Comparison of ENCODE assay signal across 8 cellular contexts in the genomic region with DNA sequence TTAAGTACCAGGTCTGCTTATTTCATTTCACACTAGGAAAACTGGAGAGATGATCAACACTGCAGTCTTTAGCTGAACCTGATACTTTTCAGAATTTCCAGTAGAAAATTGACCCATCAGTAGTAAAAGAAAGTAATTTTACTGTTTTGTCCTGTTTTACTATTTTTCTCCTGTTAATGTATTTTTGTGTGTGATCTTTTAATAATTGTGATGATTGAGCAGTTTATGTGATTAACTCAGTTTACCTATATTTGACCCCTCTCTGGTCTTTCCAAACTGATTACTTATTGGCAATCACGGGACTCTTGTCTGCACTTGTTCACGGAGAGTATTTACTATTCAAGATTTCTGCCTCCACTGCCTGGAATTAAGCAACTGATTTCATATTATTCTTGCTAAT. TPM values are rescaled to one million over a fixed set of nuclear protein-coding genes. Genes with fewer than 3 reads are reported as not detected.
A peak's percentile ranks its signal among the peaks of the same experiment; 100 is the strongest.
DNase-seq lines count a peak whose midpoint lies in the region; ATAC-seq and TF ChIP-seq lines count a peak whose summit lies in the region.

No MANE protein-coding gene starts in this region.

- peak overlapping the region in 1 of 2 donors; percentile 5 for H3K9ac ChIP-seq in mucosa of rectum (ENCODE audit: low read depth in 1 of 2, low read length in 2 of 2)

- no peak for DNase-seq in stimulated activated naive CD8-positive, alpha-beta T cell treated with anti-CD3 and anti-CD28 coated beads, Interleukin-15, Interleukin-2, amounts not matched to agents 100 U/mL and 50 U/mL, for 24 hours
- DNase-seq in breast epithelium (ENCODE audit: low spot score in 2 of 2) (no peak), posterior cingulate gyrus (no peak), NCI-H1092 (lab: John Stamatoyannopoulos, UW) (no peak)
- no peak for DNase-seq in stimulated activated CD4-positive, alpha-beta T cell treated with anti-CD3 and anti-CD28 coated beads, Interleukin-12 subunit alpha, Interleukin-12 subunit beta, amount 100 ng/mL, for 4 hours

- no peak for TF ChIP-seq CTCF in breast epithelium (IDR thresholded peaks at IDR 0.05)

- intact Hi-C loops in breast epithelium (cut with DNase I; ENCODE audit: low total_unique reads) (loop anchor here (10.0 kb wide), 1 partner anchor 348 kb away; no protein-coding TSS in a partner anchor), posterior cingulate gyrus (cut with DNase I) (loop anchor here (5.0 kb wide), 1 partner anchor 370 kb away; the partner anchor contains the start of gene PSMA1)

- peaks cover 12% of the 10 kb centered on the region for H3K36me3 Mint-ChIP-seq in stimulated activated naive CD8-positive, alpha-beta T cell treated with anti-CD3 and anti-CD28 coated beads, Interleukin-15, Interleukin-2, amounts not matched to agents 100 ng/mL and 50 ng/mL, for 24 hours (ENCODE audit: low read depth)

- H3K27ac ChIP-seq in breast epithelium (peak overlapping the region; percentile 95 to 96), mucosa of rectum (ENCODE audit: low read depth in 2 of 2, low read length in 2 of 2) (peak overlapping the region; percentile 93 to 96)

- no peak for ATAC-seq in stimulated activated naive CD8-positive, alpha-beta T cell treated with anti-CD3 and anti-CD28 coated beads, Interleukin-15, Interleukin-2, amounts not matched to agents 100 U/mL and 50 U/mL, for 24 hours
- ATAC-seq in GM21390 (IDR thresholded peaks at IDR 0.05; ENCODE audit: unreplicated experiment), result no peak

- H3K9me3 Mint-ChIP-seq in stimulated activated naive CD8-positive, alpha-beta T cell treated with anti-CD3 and anti-CD28 coated beads, Interleukin-15, Interleukin-2, amounts not matched to agents 100 ng/mL and 50 ng/mL, for 24 hours, result no peaks in the 10 kb centered on the region

- H3K27me3 ChIP-seq in breast epithelium, result no peaks in the 10 kb centered on the region
- no peaks in the 10 kb centered on the region for H3K27me3 ChIP-seq in mucosa of rectum (ENCODE audit: control insufficient read depth in 2 of 2, insufficient read depth in 2 of 2, low read length in 2 of 2)

- H3K27ac Mint-ChIP-seq in stimulated activated naive CD8-positive, alpha-beta T cell treated with anti-CD3 and anti-CD28 coated beads, Interleukin-15, Interleukin-2, amounts not matched to agents 100 ng/mL and 50 ng/mL, for 24 hours, result peak overlapping the region; percentile 73

- H3K9me3 ChIP-seq in breast epithelium, result no peaks in the 10 kb centered on the region
- no peaks in the 10 kb centered on the region for H3K9me3 ChIP-seq in mucosa of rectum (ENCODE audit: control insufficient read depth in 2 of 2, low read length in 2 of 2)

- peak overlapping the region; percentile 69 to 86 (median 80) for H3K4me3 ChIP-seq in breast epithelium
- peak overlapping the region; percentile 87 to 97 for H3K4me3 ChIP-seq in mucosa of rectum (ENCODE audit: low read length in 2 of 2)

- H3K27me3 Mint-ChIP-seq in stimulated activated naive CD8-positive, alpha-beta T cell treated with anti-CD3 and anti-CD28 coated beads, Interleukin-15, Interleukin-2, amounts not matched to agents 100 ng/mL and 50 ng/mL, for 24 hours, result no peaks in the 10 kb centered on the region

- H3K4me1 Mint-ChIP-seq in stimulated activated naive CD8-positive, alpha-beta T cell treated with anti-CD3 and anti-CD28 coated beads, Interleukin-15, Interleukin-2, amounts not matched to agents 100 ng/mL and 50 ng/mL, for 24 hours (ENCODE audit: low read depth), result peaks cover 58% of the 10 kb centered on the region

- no peak for TF ChIP-seq POLR2A in breast epithelium (IDR thresholded peaks at IDR 0.05)

- H3K4me1 ChIP-seq in breast epithelium (peaks cover 0 to 3% of the 10 kb centered on the region in 2 donors), mucosa of rectum (ENCODE audit: control insufficient read depth in 2 of 2, insufficient read depth in 2 of 2, low read length in 2 of 2) (peaks cover 0 to 7% of the 10 kb centered on the region in 2 donors)

- no peaks in the 10 kb centered on the region for H3K36me3 ChIP-seq in breast epithelium
- H3K36me3 ChIP-seq in mucosa of rectum (ENCODE audit: control insufficient read depth in 2 of 2, insufficient read depth in 2 of 2, low read length in 2 of 2), result no peaks in the 10 kb centered on the region

- peak overlapping the region; percentile 84 for H3K4me3 Mint-ChIP-seq in stimulated activated naive CD8-positive, alpha-beta T cell treated with anti-CD3 and anti-CD28 coated beads, Interleukin-15, Interleukin-2, amounts not matched to agents 100 ng/mL and 50 ng/mL, for 24 hours

RNA-seq across cellular contexts. Expression of gene CYP2R1, which starts 0.5 kb away (rescaled TPM):
- 10 to 100 TPM in 2 of 3 donors, 1 to 10 TPM in 1; 7.7 to 25.6 (median 21.0) TPM for total RNA-seq in breast epithelium
